In the genomic region with DNA sequence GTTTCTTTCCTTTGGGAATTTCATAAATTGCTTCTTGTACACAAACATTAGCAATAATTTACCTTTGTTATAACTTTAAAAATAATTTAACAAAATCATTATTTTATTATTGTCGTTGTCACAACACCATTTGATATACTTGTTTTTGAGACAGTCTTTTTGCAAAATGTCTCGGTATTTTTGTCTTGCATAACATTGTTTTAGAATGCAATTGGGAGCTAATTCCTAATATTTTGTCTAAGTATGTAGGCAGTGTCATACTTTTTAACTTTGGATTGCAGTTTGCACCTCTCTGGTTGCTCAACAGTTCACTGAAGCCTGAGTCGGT, we compare ENCODE assay signal across 9 cellular contexts. TPM values are rescaled to one million over a fixed set of nuclear protein-coding genes. Genes with fewer than 3 reads are reported as not detected.
DNase-seq lines count a peak whose midpoint lies in the region; ATAC-seq, FAIRE-seq and TF ChIP-seq lines count a peak whose summit lies in the region.
"Had no signal": no experiment of that assay in that cellular context is flagged by ENCODE, and none has a peak within 500 bp of the region (broad histone marks: within the 10 kb centered on the region; RNA-seq: fewer than 3 reads in every experiment).

No MANE protein-coding gene starts in this region.

- H3K9me2 ChIP-seq in DOHH2 (replicated peaks; ENCODE audit: control insufficient read depth, low read length), result no peaks in the 10 kb centered on the region

- H3K4me2 ChIP-seq in DOHH2 (ENCODE audit: low read length), result peak overlapping the region; percentile 81

- H3K27me3 ChIP-seq in DOHH2 (ENCODE audit: control insufficient read depth, low read length) (peaks cover 5% of the 10 kb centered on the region; the same call in 1 of the 2 replicates), SJCRH30 (no peaks in the 10 kb centered on the region), esophagus squamous epithelium (peaks cover 0 to 84% (median 2%) of the 10 kb centered on the region in 4 donors), pancreas (peaks cover 0 to 8% (median 0%) of the 10 kb centered on the region in 4 donors)

- no peak overlapping the region for H3K27ac ChIP-seq in DOHH2 (ENCODE audit: low read depth, low read length)
- H3K27ac ChIP-seq in SJCRH30, result no peak overlapping the region
- no peak overlapping the region for H3K27ac ChIP-seq in esophagus squamous epithelium
- no peak overlapping the region for H3K27ac ChIP-seq in pancreas

- WGBS in esophagus squamous epithelium, 2 donors, result 10 to 13% methylated on average over 3 of the region's 3 CpGs
- 6 to 8% methylated on average over 3 of the region's 3 CpGs for whole genome bisulfite sequencing in pancreas, 2 donors

- ATAC-seq in pancreas (no peak), HG03097 (IDR thresholded peaks at IDR 0.05; ENCODE audit: low FRiP score, unreplicated experiment) (no peak)

- H4K20me1 ChIP-seq in DOHH2 (ENCODE audit: control insufficient read depth, insufficient read depth, low read depth, low read length), result no peaks in the 10 kb centered on the region

- TF ChIP-seq POLR2A in esophagus squamous epithelium (IDR thresholded peaks at IDR 0.05), result no peak

- DNase-seq in SJCRH30 (no peak), esophagus squamous epithelium (lab: John Stamatoyannopoulos, UW) (no peak), pancreas (no peak), SK-N-DZ (ENCODE audit: low spot score) (no peak), hippocampal formation (lab: John Stamatoyannopoulos, UW) (no peak), cortex of kidney (lab: John Stamatoyannopoulos, UW) (no peak)

- FAIRE-seq in pancreas (lab: Jason Lieb, UNC), result peak; percentile 17

- H3K9me3 ChIP-seq in DOHH2 (ENCODE audit: control insufficient read depth, insufficient read depth, low read length) (no peaks in the 10 kb centered on the region), SJCRH30 (replicated peaks) (no peaks in the 10 kb centered on the region), esophagus squamous epithelium (no peaks in the 10 kb centered on the region), pancreas (no peaks in the 10 kb centered on the region)

- TF ChIP-seq CTCF in DOHH2 (IDR thresholded peaks at IDR 0.05; ENCODE audit: low read depth, low read length, poor library complexity, severe bottlenecking) (no peak), esophagus squamous epithelium (IDR thresholded peaks at IDR 0.05) (no peak), pancreas (IDR thresholded peaks at IDR 0.05) (no peak)

- no peaks in the 10 kb centered on the region for H3K79me2 ChIP-seq in DOHH2 (ENCODE audit: control insufficient read depth, low read length)

- H3K4me1 ChIP-seq in DOHH2 (ENCODE audit: control insufficient read depth, low read length) (peaks cover 8% of the 10 kb centered on the region), SJCRH30 (no peaks in the 10 kb centered on the region), esophagus squamous epithelium (peaks cover 5 to 18% (median 10%) of the 10 kb centered on the region in 3 donors), pancreas (no peaks in the 10 kb centered on the region)

- H3F3A ChIP-seq in DOHH2 (ENCODE audit: control insufficient read depth, insufficient read depth), result no peaks in the 10 kb centered on the region

- intact Hi-C loops in esophagus squamous epithelium (cut with DNase I), result no loop called here
- intact Hi-C loops in pancreas (cut with DNase I), result no loop called here

- H3K36me3 ChIP-seq in DOHH2 (ENCODE audit: control insufficient read depth, low read length), result no peaks in the 10 kb centered on the region
- H3K36me3 ChIP-seq in SJCRH30, result no peaks in the 10 kb centered on the region
- no peaks in the 10 kb centered on the region for H3K36me3 ChIP-seq in esophagus squamous epithelium
- H3K36me3 ChIP-seq in pancreas, result no peaks in the 10 kb centered on the region

- H3K4me3 ChIP-seq in DOHH2 (ENCODE audit: low read length) (peak overlapping the region; percentile 69), SJCRH30 (peak overlapping the region; percentile 66), esophagus squamous epithelium (peak overlapping the region; percentile 32 to 71 (median 49)), pancreas (peak overlapping the region; percentile 13 to 68 (median 49))

RNA-seq across cellular contexts. Expression of a gene that starts 0.3 kb away (rescaled TPM):
- total RNA-seq in SJCRH30 (2014; rRNA removed; shearing (Covaris generic)), result not detected in 2 replicates
- total RNA-seq in esophagus squamous epithelium (not detected), pancreas (not detected)
- polyA plus RNA-seq in pancreas, result under 1 TPM in 1 of 2 donors, not detected in 1; 0.14 TPM
- polyA plus RNA-seq in SK-N-DZ (2014; cell fraction: cytosol; rRNA removed), result not detected in 2 replicates
- polyA plus RNA-seq in SK-N-DZ (2014; cell fraction: nucleus; rRNA removed), result 0.73 TPM in 1 of 2 replicates, not detected in the other
- total RNA-seq: ureter had no signal
